ENCODE assay signal across 9 cellular contexts in the genomic region with DNA sequence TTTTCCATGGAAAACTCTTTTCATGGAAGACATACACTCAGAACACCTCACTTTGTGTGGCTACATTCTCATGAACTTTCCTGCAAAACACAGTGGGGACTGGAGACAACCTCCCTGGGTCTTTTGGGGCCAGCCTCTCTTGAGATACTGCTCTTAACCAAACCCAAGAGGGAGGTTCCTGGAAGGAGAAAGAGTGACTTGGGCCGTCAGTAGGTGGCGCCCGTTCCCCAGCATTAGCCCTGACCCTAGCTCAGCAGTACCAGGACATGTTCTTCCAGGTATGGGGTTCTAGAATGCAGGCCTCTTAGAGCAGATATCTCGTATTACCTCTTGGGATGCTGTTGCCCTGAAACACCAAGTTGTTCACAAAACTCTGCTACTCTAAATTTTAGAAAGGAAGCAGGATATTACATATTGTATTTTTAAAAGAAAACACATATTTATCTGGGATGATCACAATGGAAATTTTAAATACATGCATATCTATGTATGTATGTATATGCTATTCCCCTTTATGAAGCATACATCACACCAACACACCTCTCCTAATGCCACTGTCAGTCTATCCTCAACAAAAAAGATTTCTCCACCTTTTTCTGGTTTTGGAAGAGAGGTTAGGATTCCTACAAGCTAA. TPM values are rescaled to one million over a fixed set of nuclear protein-coding genes. Genes with fewer than 3 reads are reported as not detected.
DNase-seq lines count a peak whose midpoint lies in the region; ATAC-seq and TF ChIP-seq lines count a peak whose summit lies in the region.
"Had no signal": no experiment of that assay in that cellular context is flagged by ENCODE, and none has a peak within 500 bp of the region (broad histone marks: within the 10 kb centered on the region; RNA-seq: fewer than 3 reads in every experiment).

No MANE protein-coding gene starts in this region.

- H3K9ac ChIP-seq in NT2/D1 (ENCODE audit: insufficient read length, low read depth) = no peak overlapping the region

- DNase-seq in DMS 273 (lab: John Stamatoyannopoulos, UW; ENCODE audit: unreplicated experiment) = peak; percentile 76
- DNase-seq in GM20000 (ENCODE audit: low spot score) = peak; percentile 76
- peak; percentile 85 for DNase-seq in NT2/D1 (ENCODE audit: low read depth, low spot score)
- peak; percentile 59 for DNase-seq in activated T-cell treated with anti-CD3 and anti-CD28 coated beads for 1 hour (ENCODE audit: low read depth)
- no peak for DNase-seq in esophagus squamous epithelium (lab: John Stamatoyannopoulos, UW)
- peak; percentile 70 for DNase-seq in neural crest cell (ENCODE audit: low read depth, low spot score)
- peak; percentile 86 for DNase-seq in testis

- H3K4me1 Mint-ChIP-seq in neural crest cell = peaks cover 5% of the 10 kb centered on the region

- H3K4me3 Mint-ChIP-seq in neural crest cell = no peak overlapping the region
- H3K4me3 Mint-ChIP-seq: activated naive CD8-positive, alpha-beta T cell had no signal

- no peaks in the 10 kb centered on the region for H3K27me3 Mint-ChIP-seq in neural crest cell (ENCODE audit: low read depth)

- WGBS in esophagus squamous epithelium, 2 donors = 2 to 5% methylated on average over 4 of the region's 4 CpGs
- 26 to 32% methylated on average over 3 to 4 of the region's 4 CpGs for WGBS in testis, 2 donors

- intact Hi-C loops in esophagus squamous epithelium (cut with DNase I) (loop anchor here (10.0 kb wide), 1 partner anchor 49 kb away; no protein-coding TSS in a partner anchor), testis (cut with DNase I; ENCODE audit: low total_unique reads) (no loop called here)

- H3K4me1 ChIP-seq in NT2/D1 (ENCODE audit: insufficient read depth, insufficient read length) = no peaks in the 10 kb centered on the region
- no peaks in the 10 kb centered on the region for H3K4me1 ChIP-seq in esophagus squamous epithelium
- H3K4me1 ChIP-seq in testis = peaks cover 3% of the 10 kb centered on the region

- TF ChIP-seq POLR2A in esophagus squamous epithelium (IDR thresholded peaks at IDR 0.05) (no peak), testis (IDR thresholded peaks at IDR 0.05) (no peak)

- H3K36me3 Mint-ChIP-seq in neural crest cell (ENCODE audit: low read depth) = no peaks in the 10 kb centered on the region
- H3K36me3 Mint-ChIP-seq: activated naive CD8-positive, alpha-beta T cell had no signal

- TF ChIP-seq CTCF in GM20000 (IDR thresholded peaks at IDR 0.05; ENCODE audit: extremely low read depth, missing control alignments) (peak; percentile 81), esophagus squamous epithelium (IDR thresholded peaks at IDR 0.05) (peak; percentile 56 to 89 (median 82)), neural crest cell (conservative IDR thresholded peaks at IDR 0.05) (peak; percentile 89), testis (IDR thresholded peaks at IDR 0.05) (peak in 2 of 3 experiments; percentile 67 to 81)

- H3K27ac ChIP-seq in esophagus squamous epithelium (no peak overlapping the region), testis (no peak overlapping the region)

- H3K9me3 ChIP-seq in NT2/D1 (ENCODE audit: insufficient read depth, low read length) = no peaks in the 10 kb centered on the region
- H3K9me3 ChIP-seq in esophagus squamous epithelium = no peaks in the 10 kb centered on the region
- no peaks in the 10 kb centered on the region for H3K9me3 ChIP-seq in testis

- no peaks in the 10 kb centered on the region for H3K9me3 Mint-ChIP-seq in neural crest cell

- H3K4me3 ChIP-seq in NT2/D1 (ENCODE audit: insufficient read length, low read depth) (no peak overlapping the region), esophagus squamous epithelium (no peak overlapping the region), testis (no peak overlapping the region)

- no peak overlapping the region for H3K27ac Mint-ChIP-seq in neural crest cell (ENCODE audit: unreplicated experiment)
- H3K27ac Mint-ChIP-seq: activated naive CD8-positive, alpha-beta T cell had no signal

- H3K27me3 ChIP-seq in NT2/D1 (ENCODE audit: insufficient read depth, insufficient read length) (no peaks in the 10 kb centered on the region), esophagus squamous epithelium (no peaks in the 10 kb centered on the region), testis (no peaks in the 10 kb centered on the region)

- H3K36me3 ChIP-seq in NT2/D1 (ENCODE audit: insufficient read depth, insufficient read length, low read length) = no peaks in the 10 kb centered on the region
- H3K36me3 ChIP-seq in esophagus squamous epithelium = no peaks in the 10 kb centered on the region
- H3K36me3 ChIP-seq in testis (ENCODE audit: low read depth, missing control alignments) = no peaks in the 10 kb centered on the region

- ATAC-seq in HG03571 (IDR thresholded peaks at IDR 0.05; ENCODE audit: unreplicated experiment) = peak; percentile 83

RNA-seq across cellular contexts. Expression of a gene that starts 15.8 kb away (rescaled TPM):
- total RNA-seq in esophagus squamous epithelium (10 to 100 TPM in 1 of 4 donors, 1 to 10 TPM in 1, under 1 TPM in 1, not detected in 1; 0.88 to 10.9 (median 1.4) TPM), neural crest cell (5.9 and 6.8 TPM in 2 replicates), testis (10 to 100 TPM; 30.4 to 36.1 TPM)
- 12.4 TPM for polyA plus RNA-seq in testis (ENCODE audit: insufficient read depth, low read depth, low replicate concordance)
